Comparison of ENCODE assay signal across 29 cellular contexts in genomic region chrX:17605676-17606075, GRCh38.
A peak's percentile ranks its signal among the peaks of the same experiment; 100 is the strongest.
DNase-seq lines count a peak whose midpoint lies in the region; TF ChIP-seq lines count a peak whose summit lies in the region.
"Had no signal": no experiment of that assay in that cellular context is flagged by ENCODE, and none has a peak within 500 bp of the region (broad histone marks: within the 10 kb centered on the region; RNA-seq: fewer than 3 reads in every experiment).

No MANE protein-coding gene starts in this region.

- TF ChIP-seq CTCF in HFFc6 (IDR thresholded peaks at IDR 0.05) = no peak
- TF ChIP-seq CTCF in choroid plexus epithelial cell (conservative IDR thresholded peaks at IDR 0.05; ENCODE audit: low read depth, low read length) = no peak
- TF ChIP-seq CTCF in neural crest cell (conservative IDR thresholded peaks at IDR 0.05) = no peak

- DNase-seq in AG08396 (ENCODE audit: low spot score) = peak; percentile 34
- no peak for DNase-seq in HFFc6
- peak; percentile 72 for DNase-seq in choroid plexus epithelial cell (ENCODE audit: low read depth)
- DNase-seq in neural crest cell (ENCODE audit: low read depth, low spot score) = no peak
- DNase-seq in SIG-M5 treated with dmso at 0.1 percent for 504 hours (lab: John Stamatoyannopoulos, UW; ENCODE audit: unreplicated experiment) = no peak
- no peak for DNase-seq in DMS79 treated with DMSO at 0.1 percent for 48 hours (lab: John Stamatoyannopoulos, UW)
- DNase-seq in NCI-H1694 (lab: John Stamatoyannopoulos, UW) = no peak
- DNase-seq: activated CD4-positive, alpha-beta T cell treated with anti-CD3 and anti-CD28 coated beads, Interleukin-2, amount 50 U/mL, for 48 hours; activated CD4-positive, CD25-positive, alpha-beta regulatory T cell; activated CD8-positive, alpha-beta memory T cell treated with anti-CD3 and anti-CD28 coated beads, Interleukin-2, amount 50 U/mL, for 48 hours; anterior cingulate cortex; Calu3; central memory CD4-positive, alpha-beta T cell; endodermal cell; hypothalamus; immature natural killer cell; left colon; NCI-H1694 treated with DMSO at 0.1 percent for 48 hours; NCI-H524 treated with DMSO at 0.1 percent for 48 hours; occipital lobe; PC-9; SHP77; stimulated activated CD4-positive, alpha-beta T cell treated with anti-CD3 and anti-CD28 coated beads, Interleukin-2, amount 100 ng/mL, for 24 hours; T-helper 1 cell; tibial artery had no signal

- no peak overlapping the region for H3K4me3 ChIP-seq in choroid plexus epithelial cell (ENCODE audit: low read depth, low read length)
- H3K4me3 ChIP-seq: GM12878, PC-9, right atrium auricular region, tibial artery had no signal

- H3K27ac Mint-ChIP-seq in HFFc6 = peak overlapping the region; percentile 57; the same call in 1 of the 2 replicates
- peak overlapping the region; percentile 81 for H3K27ac Mint-ChIP-seq in neural crest cell (ENCODE audit: unreplicated experiment)
- H3K27ac Mint-ChIP-seq: activated naive CD4-positive, alpha-beta T cell treated with anti-CD3 and anti-CD28 coated beads, Interleukin-2, amount 50 U/mL, for 72 hours; dendritic cell treated with granulocyte-macrophage colony-stimulating factor and Interleukin-4, amounts not matched to agents 40 ng/mL and 50 ng/mL, for 4 days; endodermal cell; immature natural killer cell had no signal

- H3K9me3 Mint-ChIP-seq in HFFc6 = no peaks in the 10 kb centered on the region
- H3K9me3 Mint-ChIP-seq in neural crest cell = peaks cover 10% of the 10 kb centered on the region
- H3K9me3 Mint-ChIP-seq: activated naive CD4-positive, alpha-beta T cell treated with anti-CD3 and anti-CD28 coated beads, Interleukin-2, amount 50 U/mL, for 72 hours; dendritic cell treated with granulocyte-macrophage colony-stimulating factor and Interleukin-4, amounts not matched to agents 40 ng/mL and 50 ng/mL, for 4 days; endodermal cell; immature natural killer cell had no signal

- no peak overlapping the region for H3K4me3 Mint-ChIP-seq in HFFc6
- peak overlapping the region; percentile 2 for H3K4me3 Mint-ChIP-seq in neural crest cell
- H3K4me3 Mint-ChIP-seq: dendritic cell treated with granulocyte-macrophage colony-stimulating factor and Interleukin-4, amounts not matched to agents 40 ng/mL and 50 ng/mL, for 4 days; endodermal cell; immature natural killer cell had no signal

- no peaks in the 10 kb centered on the region for H3K27me3 Mint-ChIP-seq in HFFc6 (ENCODE audit: insufficient read depth)
- peaks cover 6% of the 10 kb centered on the region for H3K27me3 Mint-ChIP-seq in neural crest cell (ENCODE audit: low read depth)

- H3K4me1 Mint-ChIP-seq in HFFc6 (ENCODE audit: low read depth) = peaks cover 6% of the 10 kb centered on the region; the same call in 1 of the 2 replicates
- peaks cover 44% of the 10 kb centered on the region for H3K4me1 Mint-ChIP-seq in neural crest cell
- H3K4me1 Mint-ChIP-seq: immature natural killer cell had no signal

- H3K36me3 Mint-ChIP-seq in HFFc6 (ENCODE audit: low read depth) (no peaks in the 10 kb centered on the region), neural crest cell (ENCODE audit: low read depth) (no peaks in the 10 kb centered on the region)
- H3K36me3 Mint-ChIP-seq: activated naive CD4-positive, alpha-beta T cell treated with anti-CD3 and anti-CD28 coated beads, Interleukin-2, amount 50 U/mL, for 72 hours; immature natural killer cell had no signal

Comparison
In these comparisons a context has a peak if more than half of its experiments do, and no peak if none do; other contexts are left out.
1. DNase-seq: peak in AG08396 (single experiment) and choroid plexus epithelial cell (single experiment); none in HFFc6 (single experiment), neural crest cell (single experiment), SIG-M5 treated with dmso at 0.1 percent for 504 hours (single experiment), DMS79 treated with DMSO at 0.1 percent for 48 hours (single experiment) and NCI-H1694 (single experiment).